Comparison of ENCODE assay signal across 13 cellular contexts in genomic region chr10:25556457-25556856, GRCh38.
DNase-seq lines count a peak whose midpoint lies in the region; ATAC-seq and TF ChIP-seq lines count a peak whose summit lies in the region.
"Had no signal": no experiment of that assay in that cellular context is flagged by ENCODE, and none has a peak within 500 bp of the region (broad histone marks: within the 10 kb centered on the region; RNA-seq: fewer than 3 reads in every experiment).

No MANE protein-coding gene starts in this region.

- H3K4me1 ChIP-seq in A673 (ENCODE audit: insufficient read depth, low read length, poor library complexity, severe bottlenecking) = peaks cover 10% of the 10 kb centered on the region
- H3K4me1 ChIP-seq: SJSA1 had no signal

- POLR2A ChIA-PET in A673 (lab: Charles Lee; ENCODE audit: low non-redundant PET) = no interaction called here

- intact Hi-C loops in A673 (cut with micrococcal nuclease; ENCODE audit: unreplicated experiment) = no loop called here

- no peak overlapping the region for H3K4me3 ChIP-seq in A673 (ENCODE audit: low read depth, low read length, poor library complexity, severe bottlenecking)
- no peak overlapping the region for H3K4me3 ChIP-seq in kidney epithelial cell (ENCODE audit: low read depth, low read length)
- H3K4me3 ChIP-seq: ovary, SJSA1 had no signal

- H3K27me3 ChIP-seq in A673 (replicated peaks; ENCODE audit: insufficient read depth, low read depth, low read length, poor library complexity) = no peaks in the 10 kb centered on the region
- H3K27me3 ChIP-seq in kidney epithelial cell (ENCODE audit: control insufficient read depth, insufficient read depth, low read length) = no peaks in the 10 kb centered on the region
- H3K27me3 ChIP-seq: ovary had no signal

- TF ChIP-seq CTCF in A673 (conservative IDR thresholded peaks at IDR 0.05; ENCODE audit: low read depth, low read length) = no peak
- no peak for TF ChIP-seq CTCF in kidney epithelial cell (IDR thresholded peaks at IDR 0.05; ENCODE audit: insufficient read depth, low read length, poor library complexity, severe bottlenecking)

- DNase-seq in A673 (ENCODE audit: low spot score) = peak; percentile 25
- peak; percentile 18 for DNase-seq in M059J (ENCODE audit: low read depth)
- peak; percentile 88 for DNase-seq in astrocyte of the hippocampus (ENCODE audit: low read depth, low spot score)
- DNase-seq in kidney epithelial cell (ENCODE audit: low read depth) = peak; percentile 83
- no peak for DNase-seq in retina
- DNase-seq in hepatic stellate cell (ENCODE audit: low spot score) = no peak
- DNase-seq in amygdala (lab: John Stamatoyannopoulos, UW) = no peak
- DNase-seq: cortex of kidney, NCI-H1436 treated with DMSO at 0.1 percent for 48 hours, NCI-H526 treated with DMSO at 0.1 percent for 48 hours, ovary had no signal

- BruUV-seq in A673 (replicated peaks; lab: Mats Ljungman, UMichigan) = no TSS peak

- CTCF ChIA-PET in A673 (lab: Charles Lee) = no interaction called here

- H3K36me3 ChIP-seq in A673 (ENCODE audit: insufficient read depth, low read length, poor library complexity, severe bottlenecking) (no peaks in the 10 kb centered on the region), kidney epithelial cell (ENCODE audit: control insufficient read depth, insufficient read depth, low read length) (no peaks in the 10 kb centered on the region)
- H3K36me3 ChIP-seq: ovary, SJSA1 had no signal

- no peak overlapping the region for H3K27ac ChIP-seq in A673 (ENCODE audit: low read depth, low read length, poor library complexity, severe bottlenecking)
- H3K27ac ChIP-seq: ovary, SJSA1 had no signal

- no peak for ATAC-seq in GM19023 (IDR thresholded peaks at IDR 0.05; ENCODE audit: unreplicated experiment)

- no peaks in the 10 kb centered on the region for H3K9me3 ChIP-seq in A673 (ENCODE audit: low read depth, low read length, poor library complexity, severe bottlenecking)
- H3K9me3 ChIP-seq: ovary, SJSA1 had no signal

Comparison
In these comparisons a context has a peak if more than half of its experiments do, and no peak if none do; other contexts are left out.
1. DNase-seq: peak in A673 (single experiment), M059J (single experiment), astrocyte of the hippocampus (single experiment) and kidney epithelial cell (single experiment); none in retina (single experiment), hepatic stellate cell (single experiment) and amygdala (0 of 56).